Comparison of ENCODE assay signal across 8 cellular contexts in genomic region chr9:132901859-132902831, GRCh38. TPM values are rescaled to one million over a fixed set of nuclear protein-coding genes. Genes with fewer than 3 reads are reported as not detected.
DNase-seq lines count a peak whose midpoint lies in the region; ATAC-seq, FAIRE-seq and TF ChIP-seq lines count a peak whose summit lies in the region.

No MANE protein-coding gene starts in this region.

- H3K27me3 Mint-ChIP-seq in CD14-positive monocyte (ENCODE audit: low read depth in 3 of 3) (peaks cover 0 to 3% (median 0%) of the 10 kb centered on the region in 3 donors), activated B cell treated with CpG ODN at 0.5 μM for 24 hours (no peaks in the 10 kb centered on the region)

- no peaks in the 10 kb centered on the region for H3K27me3 ChIP-seq in bronchial epithelial cell (ENCODE audit: control insufficient read depth, insufficient read depth, low read length)

- H3K4me3 Mint-ChIP-seq in CD14-positive monocyte, result no peak overlapping the region
- no peak overlapping the region for H3K4me3 Mint-ChIP-seq in activated B cell treated with CpG ODN at 0.5 μM for 24 hours

- H3K27ac Mint-ChIP-seq in CD14-positive monocyte (peak overlapping the region in 4 of 7 donors; percentile 2 to 59 (median 31)), activated B cell treated with CpG ODN at 0.5 μM for 24 hours (no peak overlapping the region)

- DNase-seq in CD14-positive monocyte (ENCODE audit: low spot score), result peak; percentile 70
- peak; percentile 77 for DNase-seq in H4 (ENCODE audit: low spot score)
- DNase-seq in NCI-H2107 treated with DMSO at 0.1 percent for 48 hours (lab: John Stamatoyannopoulos, UW; ENCODE audit: unreplicated experiment), result peak; percentile 44
- peak; percentile 57 for DNase-seq in activated B cell treated with CpG ODN at 0.5 μM for 24 hours
- peak; percentile 80 for DNase-seq in bronchial epithelial cell (ENCODE audit: low read depth)
- DNase-seq in kidney glomerular epithelial cell (lab: John Stamatoyannopoulos, UW), result peak; percentile 78
- DNase-seq in stimulated activated CD4-positive, alpha-beta T cell treated with anti-CD3 and anti-CD28 coated beads, Interleukin-2, amount 100 ng/mL, for 4 hours (ENCODE audit: low read depth), result peak; percentile 48

- H3K36me3 Mint-ChIP-seq in CD14-positive monocyte (peaks cover 84 to 88% of the 10 kb centered on the region in 2 donors), activated B cell treated with CpG ODN at 0.5 μM for 24 hours (ENCODE audit: low read depth) (peaks cover 85% of the 10 kb centered on the region)

- POLR2A ChIA-PET in activated B cell treated with CpG ODN at 0.5 μM for 24 hours (lab: Charles Lee), result interaction anchor here (0.5 to 1.2 kb wide), 6 partner anchors 12 to 54 kb away, joined by 3 to 12 read pairs (median 3); partner anchors contain the start of gene TSC1

- TF ChIP-seq CTCF in CD14-positive monocyte (IDR thresholded peaks at IDR 0.05) (peak; percentile 89), activated B cell treated with CpG ODN at 0.5 μM for 24 hours (IDR thresholded peaks at IDR 0.05) (peak; percentile 54), bronchial epithelial cell (IDR thresholded peaks at IDR 0.05; ENCODE audit: insufficient read depth, low read length, severe bottlenecking) (peak; percentile 84)

- H3K4me3 ChIP-seq in bronchial epithelial cell (ENCODE audit: low read depth, low read length), result no peak overlapping the region

- ATAC-seq in activated B cell treated with CpG ODN at 0.5 μM for 24 hours (ENCODE audit: low read depth) (peak; percentile 98), GM21528 (IDR thresholded peaks at IDR 0.05; ENCODE audit: low FRiP score, unreplicated experiment) (no peak)

- H3K9me3 Mint-ChIP-seq in CD14-positive monocyte (no peaks in the 10 kb centered on the region), activated B cell treated with CpG ODN at 0.5 μM for 24 hours (no peaks in the 10 kb centered on the region)

- no peak for FAIRE-seq in bronchial epithelial cell (lab: Jason Lieb, UNC)

- intact Hi-C loops in CD14-positive monocyte (cut with micrococcal nuclease), result no loop called here
- intact Hi-C loops in activated B cell treated with CpG ODN at 0.5 μM for 24 hours (cut with micrococcal nuclease), result loop anchor here (1.0 to 5.0 kb wide), 6 partner anchors 13 to 490 kb away; partner anchors contain the start of genes CFAP77 and GTF3C4

- H3K36me3 ChIP-seq in bronchial epithelial cell (ENCODE audit: control insufficient read depth, insufficient read depth, low read length), result peaks cover 20% of the 10 kb centered on the region

- H3K4me1 Mint-ChIP-seq in CD14-positive monocyte (peaks cover 2% of the 10 kb centered on the region), activated B cell treated with CpG ODN at 0.5 μM for 24 hours (peaks cover 5% of the 10 kb centered on the region)

- CTCF ChIA-PET in activated B cell treated with CpG ODN at 0.5 μM for 24 hours (lab: Charles Lee), result interaction anchor here (0.6 to 3.2 kb wide), 21 partner anchors 9 to 488 kb away, joined by 3 to 37 read pairs (median 5); partner anchors contain the start of genes DDX31, GTF3C4 and SPACA9

RNA-seq across cellular contexts. Expression of gene SPACA9, which starts 23.4 kb away (rescaled TPM):
- under 1 TPM; 0.28 to 0.95 TPM for polyA plus RNA-seq in CD14-positive monocyte
- 2.9 and 3.3 TPM in 2 replicates for total RNA-seq in H4 (2014; rRNA removed; shearing (Covaris generic))
- total RNA-seq in activated B cell treated with CpG ODN at 0.5 μM for 24 hours (1.2 and 1.6 TPM in 2 replicates), bronchial epithelial cell (0.79 and 2.3 TPM in 2 replicates)

RNA-seq across cellular contexts. Expression of gene AK8, which starts 24.1 kb away (rescaled TPM):
- under 1 TPM in 1 of 2 donors, not detected in 1; 0.08 TPM for polyA plus RNA-seq in CD14-positive monocyte
- total RNA-seq in H4 (2014; rRNA removed; shearing (Covaris generic)), result 0.21 and 0.27 TPM in 2 replicates
- total RNA-seq in activated B cell treated with CpG ODN at 0.5 μM for 24 hours (0.93 and 1.0 TPM in 2 replicates), bronchial epithelial cell (0.26 TPM in 1 of 2 replicates, not detected in the other)

RNA-seq across cellular contexts. Expression of gene TSC1, which starts 42.3 kb away (rescaled TPM):
- polyA plus RNA-seq in CD14-positive monocyte, result 1 to 10 TPM; 3.3 to 5.8 TPM
- total RNA-seq in H4 (2014; rRNA removed; shearing (Covaris generic)), result 17.7 and 22.4 TPM in 2 replicates
- total RNA-seq in activated B cell treated with CpG ODN at 0.5 μM for 24 hours, result 51.7 and 61.4 TPM in 2 replicates
- total RNA-seq in bronchial epithelial cell, result 20.8 and 22.3 TPM in 2 replicates
